ENCODE assay signal across 8 cellular contexts in the genomic region with DNA sequence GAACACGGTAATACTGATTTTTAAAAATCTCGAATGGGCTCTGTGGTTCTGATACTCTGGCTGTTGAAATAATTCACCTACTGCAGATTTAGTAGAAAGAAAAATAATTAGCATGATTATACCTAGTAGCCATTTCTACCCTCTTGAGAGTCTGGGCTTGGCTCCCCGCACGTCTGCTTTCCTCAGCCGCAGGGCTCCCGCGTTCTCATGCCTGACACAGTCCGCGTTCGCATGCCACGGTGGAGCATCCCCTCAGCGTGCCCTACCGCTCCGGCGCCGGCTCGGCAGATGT. TPM values are rescaled to one million over a fixed set of nuclear protein-coding genes. Genes with fewer than 3 reads are reported as not detected.
DNase-seq lines count a peak whose midpoint lies in the region; ATAC-seq and TF ChIP-seq lines count a peak whose summit lies in the region.

No MANE protein-coding gene starts in this region.

- peaks cover 7% of the 10 kb centered on the region for H3K4me1 ChIP-seq in parathyroid adenoma

- in situ Hi-C loops in ACHN (cut with HindIII; ENCODE audit: low pct_ligation_motif_present, low pct_unique_long_range_greater_than_20kb, low sequenced_read_pairs): no loop called here
- in situ Hi-C loops in GM13977 (cut with MboI; ENCODE audit: low pct_unique_long_range_greater_than_20kb, low sequenced_read_pairs, unreplicated experiment): no loop called here

- H3K9ac ChIP-seq in parathyroid adenoma: peak overlapping the region; percentile 55

- no peaks in the 10 kb centered on the region for H3K36me3 ChIP-seq in GM06990 (ENCODE audit: control insufficient read depth, insufficient read depth, low read length)
- no peaks in the 10 kb centered on the region for H3K36me3 ChIP-seq in parathyroid adenoma (ENCODE audit: control insufficient read depth, insufficient read depth, low read length)

- H3K4me2 ChIP-seq in parathyroid adenoma (ENCODE audit: low read length): peak overlapping the region; percentile 82

- peaks cover 19% of the 10 kb centered on the region for H3K79me2 ChIP-seq in parathyroid adenoma

- peak; percentile 1 for TF ChIP-seq POLR2A in erythroblast (IDR thresholded peaks at IDR 0.05; ENCODE audit: low read length)

- peak overlapping the region; percentile 99 for H3K4me3 ChIP-seq in GM06990 (replicated peaks; ENCODE audit: low read depth, low read length)
- H3K4me3 ChIP-seq in parathyroid adenoma (ENCODE audit: low read depth, low read length): peak overlapping the region; percentile 99

- no peak for ATAC-seq in HG02973 (IDR thresholded peaks at IDR 0.05; ENCODE audit: unreplicated experiment)

- DNase-seq in GM06990 (ENCODE audit: extremely low read depth, insufficient read length): no peak
- DNase-seq in RWPE1 (ENCODE audit: low spot score): no peak
- no peak for DNase-seq in erythroblast (lab: John Stamatoyannopoulos, UW)
- DNase-seq in cerebellum (ENCODE audit: low spot score): no peak
- DNase-seq in ACHN: no peak
- DNase-seq in GM13977 (ENCODE audit: low spot score): no peak

- TF ChIP-seq CTCF in GM06990 (IDR thresholded peaks at IDR 0.05; ENCODE audit: insufficient read depth, low read length, poor library complexity, severe bottlenecking) (no peak), RWPE1 (conservative IDR thresholded peaks at IDR 0.05; ENCODE audit: low read depth) (no peak), parathyroid adenoma (IDR thresholded peaks at IDR 0.05) (no peak), GM13977 (IDR thresholded peaks at IDR 0.05; ENCODE audit: extremely low read depth, insufficient read depth, missing control alignments) (no peak)

- CTCF ChIA-PET in RWPE1 (lab: Yijun Ruan, JAX): no interaction called here

- H3K27me3 ChIP-seq in GM06990 (replicated peaks; ENCODE audit: control insufficient read depth, insufficient read depth, low read length): no peaks in the 10 kb centered on the region
- no peaks in the 10 kb centered on the region for H3K27me3 ChIP-seq in parathyroid adenoma (ENCODE audit: control insufficient read depth, insufficient read depth, low read length)

- no peaks in the 10 kb centered on the region for H3K9me3 ChIP-seq in parathyroid adenoma (ENCODE audit: control insufficient read depth, low read length)

- peak overlapping the region; percentile 98 for H2AFZ ChIP-seq in parathyroid adenoma

- POLR2A ChIA-PET in RWPE1 (lab: Yijun Ruan, JAX; ENCODE audit: low non-redundant PET): no interaction called here

- H3K27ac ChIP-seq in RWPE1 (peak overlapping the region; percentile 99), parathyroid adenoma (peak overlapping the region; percentile 99)

RNA-seq across cellular contexts. Expression of a gene that starts 0.9 kb away (rescaled TPM):
- 125 TPM for total RNA-seq in cerebellum
